In the genomic region with DNA sequence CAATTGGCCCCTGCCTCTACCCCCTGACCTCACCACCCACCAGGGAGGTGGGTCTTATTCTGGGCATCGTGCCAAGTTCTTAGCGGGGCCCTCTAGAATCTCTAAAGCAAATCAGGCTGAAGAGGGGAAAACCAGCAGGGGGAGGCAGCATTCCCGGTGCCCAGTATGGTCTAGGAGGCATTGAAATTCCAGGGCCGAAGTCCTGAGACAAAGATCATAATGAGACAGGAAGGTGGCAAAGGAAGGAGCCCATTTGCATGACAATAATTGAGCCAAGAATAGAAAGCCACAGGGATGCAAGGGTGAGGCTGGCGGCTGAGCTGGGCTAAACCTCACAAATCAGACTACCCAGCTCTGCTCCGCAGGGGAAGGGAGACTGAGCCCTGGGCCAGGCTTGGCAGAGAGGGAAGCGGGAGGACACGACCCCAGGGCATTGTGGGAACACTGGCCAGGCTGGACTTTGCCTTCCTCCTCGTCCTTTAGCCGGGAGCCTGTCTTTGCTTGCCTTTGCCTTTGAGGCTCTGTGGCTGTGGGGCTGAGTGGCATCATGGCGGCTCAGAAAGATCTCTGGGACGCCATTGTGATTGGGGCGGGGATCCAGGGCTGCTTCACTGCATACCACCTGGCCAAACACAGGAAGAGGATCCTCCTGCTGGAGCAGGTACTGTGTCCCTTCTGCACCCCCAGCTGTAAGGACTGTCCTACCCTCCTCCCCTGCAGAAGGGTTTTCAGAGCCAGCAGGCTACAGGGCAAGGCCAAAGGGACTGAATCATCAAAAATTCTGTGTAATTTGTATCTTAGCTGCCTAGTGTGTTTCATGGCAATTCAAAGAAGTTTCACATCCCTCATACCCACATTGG, we compare ENCODE assay signal across 8 cellular contexts. TPM values are rescaled to one million over a fixed set of nuclear protein-coding genes. Genes with fewer than 3 reads are reported as not detected.
A peak's percentile ranks its signal among the peaks of the same experiment; 100 is the strongest.
DNase-seq lines count a peak whose midpoint lies in the region; ATAC-seq and TF ChIP-seq lines count a peak whose summit lies in the region.

A gene with protein sequence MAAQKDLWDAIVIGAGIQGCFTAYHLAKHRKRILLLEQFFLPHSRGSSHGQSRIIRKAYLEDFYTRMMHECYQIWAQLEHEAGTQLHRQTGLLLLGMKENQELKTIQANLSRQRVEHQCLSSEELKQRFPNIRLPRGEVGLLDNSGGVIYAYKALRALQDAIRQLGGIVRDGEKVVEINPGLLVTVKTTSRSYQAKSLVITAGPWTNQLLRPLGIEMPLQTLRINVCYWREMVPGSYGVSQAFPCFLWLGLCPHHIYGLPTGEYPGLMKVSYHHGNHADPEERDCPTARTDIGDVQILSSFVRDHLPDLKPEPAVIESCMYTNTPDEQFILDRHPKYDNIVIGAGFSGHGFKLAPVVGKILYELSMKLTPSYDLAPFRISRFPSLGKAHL (plus strand): TSS at position 463 of the 860 bp plus-strand sequence. CDS start 85 bp downstream, at position 548.

- no peaks in the 10 kb centered on the region for H4K20me1 ChIP-seq in Loucy (ENCODE audit: insufficient read depth, low read length, poor library complexity, severe bottlenecking)
- no peaks in the 10 kb centered on the region for H4K20me1 ChIP-seq in osteoblast (ENCODE audit: insufficient read depth, low read length)

- H3K9ac ChIP-seq in Loucy (ENCODE audit: low read depth, low read length, poor library complexity, severe bottlenecking) = no peak within 1 kb of the TSS

- H3K4me3 ChIP-seq in Loucy (ENCODE audit: low read length, poor library complexity, severe bottlenecking) (no peak within 1 kb of the TSS), fibroblast of villous mesenchyme (ENCODE audit: low read depth, low read length) (no peak within 1 kb of the TSS), osteoblast (ENCODE audit: insufficient read depth, low read length) (peak within 1 kb of the TSS; percentile 50)

- no peak within 1 kb of the TSS for H3K27ac ChIP-seq in osteoblast (ENCODE audit: low read depth, low read length)

- H3F3A ChIP-seq in Loucy (ENCODE audit: low read depth) = no peaks in the 10 kb centered on the region

- no peak within 1 kb of the TSS for H2AFZ ChIP-seq in Loucy (ENCODE audit: low read length)
- H2AFZ ChIP-seq in osteoblast (ENCODE audit: low read length) = peak within 1 kb of the TSS; percentile 82

- no peaks in the 10 kb centered on the region for H3K79me2 ChIP-seq in Loucy (ENCODE audit: insufficient read depth, low read length)
- no peaks in the 10 kb centered on the region for H3K79me2 ChIP-seq in osteoblast (ENCODE audit: insufficient read depth, low read length)

- TF ChIP-seq CTCF in Loucy (conservative IDR thresholded peaks at IDR 0.05; ENCODE audit: low read length) (no peak), fibroblast of villous mesenchyme (IDR thresholded peaks at IDR 0.05; ENCODE audit: insufficient read depth, low read depth, low read length) (peak; percentile 31), osteoblast (IDR thresholded peaks at IDR 0.05; ENCODE audit: extremely low read depth, low read depth, low read length) (peak; percentile 23)

- H3K4me1 ChIP-seq in Loucy (ENCODE audit: insufficient read depth, low read length, poor library complexity, severe bottlenecking) = no peaks in the 10 kb centered on the region
- peaks cover 30% of the 10 kb centered on the region for H3K4me1 ChIP-seq in osteoblast (ENCODE audit: insufficient read depth, low read length)

- no peaks in the 10 kb centered on the region for H3K27me3 ChIP-seq in Loucy (ENCODE audit: insufficient read depth, low read length, poor library complexity, severe bottlenecking)
- H3K27me3 ChIP-seq in osteoblast (ENCODE audit: insufficient read depth, low read length) = peaks cover 14% of the 10 kb centered on the region

- no peak for ATAC-seq in HG02798 (IDR thresholded peaks at IDR 0.05; ENCODE audit: poor library complexity, unreplicated experiment)

- H3K9me3 ChIP-seq in Loucy (ENCODE audit: insufficient read depth, low read depth, low read length) (no peaks in the 10 kb centered on the region), osteoblast (ENCODE audit: low read depth, low read length) (no peaks in the 10 kb centered on the region)

- H3K36me3 ChIP-seq in Loucy (ENCODE audit: insufficient read depth, low read length) = no peaks in the 10 kb centered on the region
- no peaks in the 10 kb centered on the region for H3K36me3 ChIP-seq in osteoblast (ENCODE audit: insufficient read depth, low read length)

- no peaks in the 10 kb centered on the region for H3K9me2 ChIP-seq in Loucy (replicated peaks; ENCODE audit: low read depth, low read length)

- H3K4me2 ChIP-seq in Loucy (ENCODE audit: low read depth, low read length, poor library complexity, severe bottlenecking) = peak within 1 kb of the TSS; percentile 18
- H3K4me2 ChIP-seq in osteoblast (ENCODE audit: insufficient read depth, low read length) = peak within 1 kb of the TSS; percentile 72

- DNase-seq in COLO668 (lab: John Stamatoyannopoulos, UW; ENCODE audit: unreplicated experiment) = peak; percentile 84
- peak; percentile 92 for DNase-seq in OCI-M1 (lab: John Stamatoyannopoulos, UW)
- peak; percentile 54 for DNase-seq in fibroblast of villous mesenchyme (ENCODE audit: low read depth)
- no peak for DNase-seq in osteoblast (ENCODE audit: insufficient read length, low spot score, missing footprints)
- no peak for DNase-seq in activated naive CD4-positive, alpha-beta T cell (lab: John Stamatoyannopoulos, UW)
- no peak for DNase-seq in T-helper 1 cell

RNA-seq across cellular contexts. Expression of the gene that starts here (rescaled TPM):
- 1.7 and 2.9 TPM in 2 replicates for total RNA-seq in fibroblast of villous mesenchyme
- 1.4 and 1.8 TPM in 2 replicates for total RNA-seq in osteoblast

Comparison
In these comparisons a context has a peak if more than half of its experiments do, and no peak if none do; other contexts are left out.
1. DNase-seq: peak in COLO668 (single experiment), OCI-M1 (single experiment) and fibroblast of villous mesenchyme (single experiment); none in osteoblast (single experiment), activated naive CD4-positive, alpha-beta T cell (0 of 4) and T-helper 1 cell (0 of 5).